In the genomic region with DNA sequence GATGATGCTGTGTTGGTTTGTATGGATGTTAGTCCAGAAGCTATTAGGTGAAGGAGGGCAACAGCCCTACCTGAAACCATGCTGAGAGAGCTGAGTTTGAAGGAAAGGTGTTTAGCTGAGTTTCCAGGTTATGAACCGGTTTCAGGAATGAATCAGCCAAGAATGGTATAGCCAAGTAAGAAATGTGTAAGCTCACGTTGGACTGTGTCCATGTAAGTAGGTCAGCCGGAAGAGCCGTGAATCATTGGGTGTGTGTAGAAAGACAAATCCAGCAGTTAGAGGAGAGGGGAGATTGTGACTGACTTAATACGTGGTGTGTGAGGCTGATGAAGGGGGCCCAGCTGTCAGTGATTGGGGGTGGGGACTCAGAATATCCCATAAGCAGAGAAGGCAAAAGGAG, we compare ENCODE assay signal across 21 cellular contexts.
"Had no signal": no experiment of that assay in that cellular context is flagged by ENCODE, and none has a peak within 500 bp of the region (broad histone marks: within the 10 kb centered on the region; RNA-seq: fewer than 3 reads in every experiment).

No MANE protein-coding gene starts in this region.

- H3K27me3 ChIP-seq: esophagus muscularis mucosa, neural progenitor cell, stomach, testis, upper lobe of right lung had no signal

- ATAC-seq: activated CD8-positive, alpha-beta T cell treated with anti-CD3 and anti-CD28 coated beads, Interleukin-2, amount 10 ng/mL, durations not matched to agents 7 days and 5 days; psoas muscle; sciatic nerve; upper lobe of right lung; WTC11 had no signal

- H3K36me3 ChIP-seq: neural progenitor cell, upper lobe of right lung had no signal

- DNase-seq: activated CD4-positive, alpha-beta T cell treated with anti-CD3 and anti-CD28 coated beads for 48 hours; activated CD8-positive, alpha-beta memory T cell treated with anti-CD3 and anti-CD28 coated beads, Interleukin-2, amount 50 U/mL, for 4 hours; activated CD8-positive, alpha-beta T cell treated with anti-CD3 and anti-CD28 coated beads, Interleukin-2, amount 10 ng/mL, durations not matched to agents 7 days and 5 days; activated naive CD4-positive, alpha-beta T cell; activated naive CD8-positive, alpha-beta T cell treated with anti-CD3 and anti-CD28 coated beads, Interleukin-2, amount 10 ng/mL, durations not matched to agents 7 days and 5 days; activated T-cell treated with anti-CD3 and anti-CD28 coated beads, Interleukin-2, amount 50 U/mL, for 48 hours; anterior cingulate cortex; foreskin melanocyte; immature natural killer cell; naive B cell; psoas muscle; stimulated activated CD4-positive, alpha-beta T cell treated with anti-CD3 and anti-CD28 coated beads, Interleukin-1b, Interleukin-23, amount 100 ng/mL, for 48 hours; stomach; T-helper 2 cell; testis; upper lobe of right lung had no signal

- H3K9ac ChIP-seq: neural progenitor cell had no signal

- H3K4me1 ChIP-seq: esophagus muscularis mucosa, neural progenitor cell, psoas muscle, stomach, testis, upper lobe of right lung had no signal

- H3K4me3 ChIP-seq: esophagus muscularis mucosa, lung, neural progenitor cell, psoas muscle, stomach, testis, upper lobe of right lung had no signal

- H3K9me3 ChIP-seq: esophagus muscularis mucosa, psoas muscle, stomach, testis, upper lobe of right lung had no signal

- H2AFZ ChIP-seq: neural progenitor cell had no signal

- H3K27ac ChIP-seq: esophagus muscularis mucosa, neural progenitor cell, psoas muscle, stomach, testis, upper lobe of right lung had no signal

- H3K4me2 ChIP-seq: neural progenitor cell had no signal
